Comparison of ENCODE assay signal across 8 cellular contexts in genomic region chr9:111975709-111976108, GRCh38.
A peak's percentile ranks its signal among the peaks of the same experiment; 100 is the strongest.
DNase-seq lines count a peak whose midpoint lies in the region; ATAC-seq and TF ChIP-seq lines count a peak whose summit lies in the region.

No MANE protein-coding gene starts in this region.

- no peak overlapping the region for H3K4me2 ChIP-seq in MM.1S (ENCODE audit: low read depth, low read length)

- no peaks in the 10 kb centered on the region for H3K36me3 Mint-ChIP-seq in memory B cell

- no peaks in the 10 kb centered on the region for H4K20me1 ChIP-seq in MM.1S (ENCODE audit: insufficient read depth, low read length)

- H3K4me1 ChIP-seq in MM.1S (ENCODE audit: low read length): no peaks in the 10 kb centered on the region

- no peaks in the 10 kb centered on the region for H3K9me3 Mint-ChIP-seq in memory B cell

- ATAC-seq in memory B cell (ENCODE audit: low read depth): peak; percentile 37
- ATAC-seq in GM21723 (IDR thresholded peaks at IDR 0.05; ENCODE audit: unreplicated experiment): no peak
- no peak for ATAC-seq in HG03439 (IDR thresholded peaks at IDR 0.05; ENCODE audit: unreplicated experiment)

- no peaks in the 10 kb centered on the region for H3K27me3 ChIP-seq in MM.1S (replicated peaks; ENCODE audit: insufficient read depth, low read length)

- H3K4me1 Mint-ChIP-seq in memory B cell: peaks cover 11% of the 10 kb centered on the region

- no peaks in the 10 kb centered on the region for H3K27me3 Mint-ChIP-seq in memory B cell

- no peak overlapping the region for H2AFZ ChIP-seq in MM.1S (ENCODE audit: low read length)

- H3K4me3 ChIP-seq in MM.1S (ENCODE audit: low read length): no peak overlapping the region

- no peaks in the 10 kb centered on the region for H3K36me3 ChIP-seq in MM.1S (replicated peaks; ENCODE audit: insufficient read depth, low read length)

- no peaks in the 10 kb centered on the region for H3K79me2 ChIP-seq in MM.1S (ENCODE audit: low read length)

- no peak overlapping the region for H3K9ac ChIP-seq in MM.1S (ENCODE audit: low read length)

- H3K9me3 ChIP-seq in MM.1S (replicated peaks; ENCODE audit: insufficient read depth, low read length): no peaks in the 10 kb centered on the region

- no peaks in the 10 kb centered on the region for H3F3A ChIP-seq in MM.1S (ENCODE audit: insufficient read depth, low read length)

- H3K4me3 Mint-ChIP-seq in memory B cell: no peak overlapping the region

- DNase-seq in MM.1S (peak; percentile 37), UCSD-AML1 (lab: John Stamatoyannopoulos, UW; ENCODE audit: unreplicated experiment) (peak; percentile 42), memory B cell (ENCODE audit: low spot score in 2 of 2) (no peak), NCI-H226 (no peak), NCI-H187 treated with DMSO at 0.1 percent for 48 hours (lab: John Stamatoyannopoulos, UW) (no peak)

- peak; percentile 33 for TF ChIP-seq CTCF in GM12873 (IDR thresholded peaks at IDR 0.05; ENCODE audit: insufficient read depth, low read depth, low read length, missing control alignments)
- peak; percentile 36 for TF ChIP-seq CTCF in MM.1S (IDR thresholded peaks at IDR 0.05; ENCODE audit: low read length)

- H3K9me2 ChIP-seq in MM.1S (replicated peaks; ENCODE audit: insufficient read depth, low read length): no peaks in the 10 kb centered on the region

- no peak overlapping the region for H3K27ac ChIP-seq in MM.1S (ENCODE audit: low read length)

- no peak overlapping the region for H3K27ac Mint-ChIP-seq in memory B cell

Comparison
In these comparisons a context has a peak if more than half of its experiments do, and no peak if none do; other contexts are left out.
1. DNase-seq: peak in MM.1S (single experiment) and UCSD-AML1 (single experiment); none in memory B cell (0 of 2), NCI-H226 (single experiment) and NCI-H187 treated with DMSO at 0.1 percent for 48 hours (single experiment).